8 cellular contexts compared by ENCODE assay signal in genomic region chr12:94650143-94651056, GRCh38. TPM values are rescaled to one million over a fixed set of nuclear protein-coding genes. Genes with fewer than 3 reads are reported as not detected.
DNase-seq lines count a peak whose midpoint lies in the region; ATAC-seq, FAIRE-seq and TF ChIP-seq lines count a peak whose summit lies in the region.

Gene TMCC3, minus strand, starts transcription at chr12:94650557. Its CDS starts 127 bp downstream, at chr12:94650430.

- H3K27ac Mint-ChIP-seq in central memory CD8-positive, alpha-beta T cell (ENCODE audit: low read depth): peak within 1 kb of the TSS; percentile 45

- H3K4me1 Mint-ChIP-seq in central memory CD8-positive, alpha-beta T cell: peaks cover 32% of the 10 kb centered on the region

- CTCF ChIA-PET in AG04450 (lab: Charles Lee) (no interaction called here), RWPE1 (lab: Yijun Ruan, JAX) (interaction anchor here (0.6 kb wide), 1 partner anchor 101 kb away, joined by 5 read pairs; no protein-coding TSS in a partner anchor)

- no peak for DNase-seq in AG04450 (ENCODE audit: low read depth, low spot score)
- DNase-seq in GM18507 (ENCODE audit: extremely low spot score, insufficient read length, low read depth): peak; percentile 33
- DNase-seq in RWPE1 (ENCODE audit: low spot score): peak; percentile 61
- no peak for DNase-seq in central memory CD8-positive, alpha-beta T cell (ENCODE audit: low spot score in 2 of 2)
- peak; percentile 62 for DNase-seq in inferior parietal cortex (ENCODE audit: extremely low spot score)
- no peak for DNase-seq in skeletal muscle cell (ENCODE audit: low read depth)
- DNase-seq in SK-N-DZ (ENCODE audit: low spot score): no peak

- no peaks in the 10 kb centered on the region; the same call in 1 of the 2 replicates for H3K9me3 ChIP-seq in AG04450 (ENCODE audit: control insufficient read depth, insufficient read depth, low read length)

- H3K4me3 Mint-ChIP-seq in central memory CD8-positive, alpha-beta T cell: peak within 1 kb of the TSS; percentile 90

- H3K27me3 Mint-ChIP-seq in central memory CD8-positive, alpha-beta T cell: peaks cover 20% of the 10 kb centered on the region

- POLR2A ChIA-PET in AG04450 (lab: Yijun Ruan, JAX): no interaction called here
- POLR2A ChIA-PET in RWPE1 (lab: Yijun Ruan, JAX; ENCODE audit: low non-redundant PET): interaction anchor here (0.6 kb wide), 1 partner anchor 113 kb away, joined by 9 read pairs; no protein-coding TSS in a partner anchor

- H3K27me3 ChIP-seq in AG04450 (ENCODE audit: control insufficient read depth, insufficient read depth, low read length): peaks cover 27% of the 10 kb centered on the region

- H3K4me3 ChIP-seq in AG04450 (ENCODE audit: low read depth, low read length) (peak within 1 kb of the TSS; percentile 52), skeletal muscle cell (ENCODE audit: low read depth, low read length) (peak within 1 kb of the TSS; percentile 60)

- TF ChIP-seq CTCF in AG04450 (IDR thresholded peaks at IDR 0.05; ENCODE audit: low read depth, low read length): no peak
- 0 out of 2 replicates have a peak, but pooled peaks have one; percentile 11 for TF ChIP-seq CTCF in RWPE1 (conservative IDR thresholded peaks at IDR 0.05; ENCODE audit: low read depth)

- peak; percentile 59 for ATAC-seq in HG03039 (IDR thresholded peaks at IDR 0.05; ENCODE audit: unreplicated experiment)
- ATAC-seq in central memory CD8-positive, alpha-beta T cell (replicated peaks; ENCODE audit: extremely low read depth, poor library complexity, severe bottlenecking): peak; percentile 86

- H3K27ac ChIP-seq in AG04450 (ENCODE audit: low read depth, low read length) (no peak within 1 kb of the TSS), RWPE1 (peak within 1 kb of the TSS; percentile 72)

- H3K36me3 Mint-ChIP-seq in central memory CD8-positive, alpha-beta T cell (ENCODE audit: insufficient read depth): peaks cover 5% of the 10 kb centered on the region

- H3K9me3 Mint-ChIP-seq in central memory CD8-positive, alpha-beta T cell: no peaks in the 10 kb centered on the region

- peak; percentile 9 for FAIRE-seq in GM18507 (lab: Jason Lieb, UNC)

RNA-seq across cellular contexts. Expression of gene TMCC3, which starts in this region (rescaled TPM):
- polyA plus RNA-seq in AG04450 (2011; rRNA removed): 0.29 and 0.50 TPM in 2 replicates
- 0.56 and 0.92 TPM in 2 replicates for polyA minus RNA-seq in AG04450 (2011; rRNA and poly(A)+ RNA removed)
- 0.02 and 0.05 TPM in 2 replicates for polyA plus RNA-seq in SK-N-DZ (2014; cell fraction: cytosol; rRNA removed)
- polyA plus RNA-seq in SK-N-DZ (2014; cell fraction: nucleus; rRNA removed): not detected in 2 replicates

Comparison
In these comparisons a context has a peak if more than half of its experiments do, and no peak if none do; other contexts are left out.
1. DNase-seq: peak in GM18507 (single experiment), RWPE1 (single experiment) and inferior parietal cortex (single experiment); none in AG04450 (single experiment), central memory CD8-positive, alpha-beta T cell (0 of 2), skeletal muscle cell (single experiment) and SK-N-DZ (single experiment).